Comparison of ENCODE assay signal across 13 cellular contexts in genomic region chr10:3812141-3812540, GRCh38. TPM values are rescaled to one million over a fixed set of nuclear protein-coding genes. Genes with fewer than 3 reads are reported as not detected.
DNase-seq lines count a peak whose midpoint lies in the region; ATAC-seq, FAIRE-seq and TF ChIP-seq lines count a peak whose summit lies in the region.
"Had no signal": no experiment of that assay in that cellular context is flagged by ENCODE, and none has a peak within 500 bp of the region (broad histone marks: within the 10 kb centered on the region; RNA-seq: fewer than 3 reads in every experiment).

No MANE protein-coding gene starts in this region.

- no peaks in the 10 kb centered on the region for H4K20me1 ChIP-seq in IMR-90 (ENCODE audit: insufficient read depth, low read length)

- H3K79me1 ChIP-seq in IMR-90 (ENCODE audit: low read depth in 1 of 2, low read length in 2 of 2) = peaks cover 0 to 28% of the 10 kb centered on the region in 2 experiments; a peak in 3 of 4 replicates

- in situ Hi-C loops in IMR-90 (cut with MboI; ENCODE audit: low sequenced_read_pairs) = no loop called here

- no peak for FAIRE-seq in kidney (lab: Jason Lieb, UNC)
- FAIRE-seq: G401.6 had no signal

- peak overlapping the region; percentile 83 for H3K14ac ChIP-seq in IMR-90 (replicated peaks; ENCODE audit: low read depth, low read length)

- H4K91ac ChIP-seq in IMR-90 (ENCODE audit: insufficient read depth, low read depth, low read length) = peak overlapping the region; percentile 88

- H2AFZ ChIP-seq in IMR-90 (replicated peaks; ENCODE audit: low read length, poor library complexity) = peak overlapping the region; percentile 69

- H4K8ac ChIP-seq in IMR-90 (ENCODE audit: low read depth in 2 of 2, low read length in 2 of 2) = peak overlapping the region; percentile 40 to 92

- peaks cover 58% of the 10 kb centered on the region for H3K4me1 Mint-ChIP-seq in activated naive CD8-positive, alpha-beta T cell treated with anti-CD3 and anti-CD28 coated beads for 36 hours
- H3K4me1 Mint-ChIP-seq in stimulated activated naive B cell treated with anti-CD40 and anti-IgM and Interleukin-4, amounts not matched to agents 10 μg/mL and 1 μg/mL and 100 μg/mL, for 72 hours = peaks cover 36 to 50% of the 10 kb centered on the region in 2 donors

- peak overlapping the region; percentile 81; the same call in 2 of the 3 replicates for H2BK15ac ChIP-seq in IMR-90 (ENCODE audit: low read depth, low read length)

- H3K9me3 Mint-ChIP-seq in activated naive CD8-positive, alpha-beta T cell treated with anti-CD3 and anti-CD28 coated beads for 36 hours = no peaks in the 10 kb centered on the region
- no peaks in the 10 kb centered on the region for H3K9me3 Mint-ChIP-seq in stimulated activated naive B cell treated with anti-CD40 and anti-IgM and Interleukin-4, amounts not matched to agents 10 μg/mL and 1 μg/mL and 100 μg/mL, for 72 hours
- H3K9me3 Mint-ChIP-seq: immature natural killer cell had no signal

- peak overlapping the region; percentile 97 for H2BK20ac ChIP-seq in IMR-90 (ENCODE audit: low read depth, low read length)

- H2BK120ac ChIP-seq in IMR-90 (ENCODE audit: low read depth, low read length) = peak overlapping the region; percentile 97

- no peak for DNase-seq in IMR-90
- DNase-seq in activated naive CD8-positive, alpha-beta T cell treated with anti-CD3 and anti-CD28 coated beads for 36 hours = no peak
- no peak for DNase-seq in kidney
- DNase-seq in stimulated activated naive B cell treated with anti-CD40 and anti-IgM and Interleukin-4, amounts not matched to agents 10 μg/mL and 1 μg/mL and 100 μg/mL, for 72 hours = no peak
- DNase-seq in ovary = no peak
- no peak for DNase-seq in activated gamma-delta T cell treated with Interleukin-2 at 50 U/mL for 16 hours
- DNase-seq in stimulated activated CD4-positive, alpha-beta T cell treated with anti-CD3 and anti-CD28 coated beads, Interleukin-2, amount 100 ng/mL, for 48 hours = no peak
- DNase-seq in NCI-H82 (lab: John Stamatoyannopoulos, UW) = no peak
- DNase-seq: activated CD8-positive, alpha-beta memory T cell treated with anti-CD3 and anti-CD28 coated beads, Interleukin-2, amount 50 U/mL, for 48 hours; NCI-H2107; SK-N-SH had no signal

- POLR2A ChIA-PET in IMR-90 (lab: Charles Lee; ENCODE audit: unreplicated experiment) = no interaction called here

- H2AK9ac ChIP-seq in IMR-90 (replicated peaks; ENCODE audit: low read depth, low read length, poor library complexity) = peak overlapping the region; percentile 57

- peak overlapping the region; percentile 97 for H4K5ac ChIP-seq in IMR-90 (ENCODE audit: low read depth, low read length)

- peak overlapping the region; percentile 96 for H2BK5ac ChIP-seq in IMR-90 (ENCODE audit: low read depth, low read length, poor library complexity, severe bottlenecking)

- TF ChIP-seq POLR2A in IMR-90 (IDR thresholded peaks at IDR 0.05; ENCODE audit: low read depth, low read length) (no peak), ovary (IDR thresholded peaks at IDR 0.05) (no peak)

- peak overlapping the region; percentile 91 for H3K27ac ChIP-seq in IMR-90 (ENCODE audit: insufficient read depth, low read length)
- H3K27ac ChIP-seq in kidney (ENCODE audit: low read depth in 2 of 2, low read length in 2 of 2) = peak overlapping the region; percentile 86 to 89
- no peak overlapping the region for H3K27ac ChIP-seq in ovary

- intact Hi-C loops in IMR-90 (cut with micrococcal nuclease) = no loop called here
- intact Hi-C loops in kidney (cut with DNase I) = no loop called here
- intact Hi-C loops in ovary (cut with DNase I) = no loop called here

- H3K27me3 ChIP-seq in IMR-90 (ENCODE audit: control insufficient read depth, insufficient read depth, low read length) (no peaks in the 10 kb centered on the region), ovary (no peaks in the 10 kb centered on the region)

- no peak overlapping the region for H3K4me3 Mint-ChIP-seq in activated naive CD8-positive, alpha-beta T cell treated with anti-CD3 and anti-CD28 coated beads for 36 hours
- no peak overlapping the region for H3K4me3 Mint-ChIP-seq in stimulated activated naive B cell treated with anti-CD40 and anti-IgM and Interleukin-4, amounts not matched to agents 10 μg/mL and 1 μg/mL and 100 μg/mL, for 72 hours

- dilution Hi-C loops in IMR-90 (cut with HindIII; ENCODE audit: low sequenced_read_pairs, unreplicated experiment) = no loop called here

- H3K36me3 Mint-ChIP-seq in activated naive CD8-positive, alpha-beta T cell treated with anti-CD3 and anti-CD28 coated beads for 36 hours = no peaks in the 10 kb centered on the region
- H3K36me3 Mint-ChIP-seq in stimulated activated naive B cell treated with anti-CD40 and anti-IgM and Interleukin-4, amounts not matched to agents 10 μg/mL and 1 μg/mL and 100 μg/mL, for 72 hours = no peaks in the 10 kb centered on the region
- H3K36me3 Mint-ChIP-seq: immature natural killer cell had no signal

- peak overlapping the region; percentile 98 for H3K27ac Mint-ChIP-seq in activated naive CD8-positive, alpha-beta T cell treated with anti-CD3 and anti-CD28 coated beads for 36 hours
- H3K27ac Mint-ChIP-seq in stimulated activated naive B cell treated with anti-CD40 and anti-IgM and Interleukin-4, amounts not matched to agents 10 μg/mL and 1 μg/mL and 100 μg/mL, for 72 hours = peak overlapping the region; percentile 96

- H3K9me1 ChIP-seq in IMR-90 (ENCODE audit: insufficient read depth, low read length) = peaks cover 24% of the 10 kb centered on the region

- H3K23ac ChIP-seq in IMR-90 (ENCODE audit: low read depth, low read length) = peak overlapping the region; percentile 4

- H3K9ac ChIP-seq in IMR-90 (ENCODE audit: low read depth, low read length) (no peak overlapping the region), kidney (ENCODE audit: low read length in 2 of 2) (peak overlapping the region in 1 of 2 donors; percentile 47)

- peaks cover 4% of the 10 kb centered on the region for H3K27me3 Mint-ChIP-seq in activated naive CD8-positive, alpha-beta T cell treated with anti-CD3 and anti-CD28 coated beads for 36 hours
- H3K27me3 Mint-ChIP-seq in stimulated activated naive B cell treated with anti-CD40 and anti-IgM and Interleukin-4, amounts not matched to agents 10 μg/mL and 1 μg/mL and 100 μg/mL, for 72 hours = no peaks in the 10 kb centered on the region

- BruUV-seq in IMR-90 (replicated peaks; lab: Mats Ljungman, UMichigan) = no TSS peak

- H3K4ac ChIP-seq in IMR-90 (ENCODE audit: low read depth, low read length) = peak overlapping the region; percentile 94

- no peak for TF ChIP-seq RAD21 in IMR-90 (IDR thresholded peaks at IDR 0.05; ENCODE audit: low read length)

- CTCF ChIA-PET in IMR-90 (lab: Yijun Ruan, JAX) = interaction anchor here (0.7 kb wide), 1 partner anchor 526 kb away, joined by 4 read pairs; no protein-coding TSS in a partner anchor

- peaks cover 26% of the 10 kb centered on the region for H3K4me1 ChIP-seq in IMR-90 (ENCODE audit: control insufficient read depth, insufficient read depth, low read length)
- peaks cover 34 to 37% of the 10 kb centered on the region in 2 donors for H3K4me1 ChIP-seq in kidney (ENCODE audit: control insufficient read depth in 1 of 2, insufficient read depth in 1 of 2, low read depth in 1 of 2, low read length in 2 of 2)
- H3K4me1 ChIP-seq in ovary (ENCODE audit: insufficient read depth) = peaks cover 9% of the 10 kb centered on the region

- TF ChIP-seq EP300 in ovary (IDR thresholded peaks at IDR 0.05) = no peak

- TF ChIP-seq CTCF in IMR-90 (conservative IDR thresholded peaks at IDR 0.05; ENCODE audit: low read depth, low read length) (no peak), kidney (IDR thresholded peaks at IDR 0.05; ENCODE audit: borderline replicate concordance, extremely low read depth, insufficient read depth) (no peak), ovary (IDR thresholded peaks at IDR 0.05) (no peak)

- no peak overlapping the region for H3K56ac ChIP-seq in IMR-90 (ENCODE audit: extremely low read depth, insufficient read depth, low read length)

- no peak for ATAC-seq in IMR-90 (ENCODE audit: low read depth)
- no peak for ATAC-seq in stimulated activated naive B cell treated with anti-CD40 and anti-IgM and Interleukin-4, amounts not matched to agents 10 μg/mL and 1 μg/mL and 100 μg/mL, for 72 hours (replicated peaks)

- no peak overlapping the region for H3K4me2 ChIP-seq in IMR-90 (ENCODE audit: low read depth, low read length)

- H3K36me3 ChIP-seq in IMR-90 (ENCODE audit: control insufficient read depth, insufficient read depth, low read length) = no peaks in the 10 kb centered on the region
- H3K36me3 ChIP-seq in kidney (ENCODE audit: control insufficient read depth in 1 of 2, insufficient read depth in 2 of 2, low read length in 2 of 2) = no peaks in the 10 kb centered on the region
- H3K36me3 ChIP-seq in ovary = no peaks in the 10 kb centered on the region

- peak overlapping the region; percentile 96 for H3K18ac ChIP-seq in IMR-90 (ENCODE audit: low read depth, low read length)

- no peaks in the 10 kb centered on the region for H3K9me3 ChIP-seq in IMR-90 (ENCODE audit: control insufficient read depth, insufficient read depth, low read length)
- H3K9me3 ChIP-seq in kidney (ENCODE audit: control insufficient read depth in 1 of 2, low read length in 2 of 2) = no peaks in the 10 kb centered on the region
- no peaks in the 10 kb centered on the region for H3K9me3 ChIP-seq in ovary
- H3K9me3 ChIP-seq: SK-N-SH had no signal

- 100% methylated on average over 1 of the region's 7 CpGs; no CpG with 5 or more reads in 1 of the 2 experiments for WGBS in IMR-90 (ENCODE audit: extremely low coverage in 2 of 2, insufficient read length in 1 of 2), 2 experiments
- 66 to 89% (median 87%) methylated on average over 7 of the region's 7 CpGs for WGBS in ovary, 3 donors

- H3K4me3 ChIP-seq in IMR-90 (ENCODE audit: insufficient read depth, low read depth, low read length) = no peak overlapping the region
- H3K4me3 ChIP-seq in kidney (ENCODE audit: low read length in 2 of 2) = no peak overlapping the region
- no peak overlapping the region for H3K4me3 ChIP-seq in ovary

- H2AK5ac ChIP-seq in IMR-90 (ENCODE audit: low read depth, low read length) = peak overlapping the region; percentile 85

TF ChIP-seq in IMR-90, 13 proteins besides CTCF, POLR2A, EP300 and RAD21 (continues in another document):
- TF ChIP-seq NFE2L2 (IDR thresholded peaks at IDR 0.05; ENCODE audit: low read depth, low read length) (no peak), RCOR1 (IDR thresholded peaks at IDR 0.05; ENCODE audit: insufficient replicate concordance, low read length) (no peak), SMC3 (IDR thresholded peaks at IDR 0.05; ENCODE audit: low read depth, low read length) (no peak), FOS (IDR thresholded peaks at IDR 0.05; ENCODE audit: low read depth, low read length) (no peak), CHD1 (IDR thresholded peaks at IDR 0.05; ENCODE audit: low read depth, low read length) (no peak)

RNA-seq across cellular contexts. Expression of gene KLF6, which starts 27.1 kb away (rescaled TPM):
- total RNA-seq in IMR-90 (2012; rRNA removed) = 69.0 and 98.6 TPM in 2 replicates
- polyA plus RNA-seq in IMR-90 (2012; rRNA removed) = 123 and 175 TPM in 2 replicates
- polyA plus RNA-seq in IMR-90 (2012; cell fraction: cytosol; rRNA removed) = 70.4 and 114 TPM in 2 replicates
- polyA plus RNA-seq in IMR-90 (2012; cell fraction: nucleus; rRNA removed; ENCODE audit: low replicate concordance) = 720 and 827 TPM in 2 replicates
- 100 to 1,000 TPM; 117 to 125 TPM for total RNA-seq in activated naive CD8-positive, alpha-beta T cell treated with anti-CD3 and anti-CD28 coated beads for 36 hours
- 230 TPM for total RNA-seq in kidney
- polyA plus RNA-seq in kidney (ENCODE audit: insufficient read depth, low read depth, low replicate concordance) = 27.8 TPM
- total RNA-seq in ovary = 100 to 1,000 TPM in 3 of 7 donors, 10 to 100 TPM in 4; 53.7 to 178 (median 97.3) TPM
- 10 to 100 TPM; 45.4 to 79.0 TPM for polyA plus RNA-seq in ovary

Comparison
In these comparisons a context has a peak if more than half of its experiments do, and no peak if none do; other contexts are left out.
1. H3K27ac ChIP-seq: peak in IMR-90 (single experiment) and kidney (2 of 2); none in ovary (0 of 2).